Comparison of ENCODE assay signal across 1 cellular context in genomic region chr1:1004780-1005697, GRCh38.
TF ChIP-seq lines count a peak whose summit lies in the region.

No MANE protein-coding gene starts in this region.

TF ChIP-seq in GM23338, 12 proteins besides CTCF, POLR2A, EP300 and RAD21:
- TF ChIP-seq STAT1 (IDR thresholded peaks at IDR 0.05; ENCODE audit: unreplicated experiment) = no peak
- TF ChIP-seq ZNF331 (CRISPR knock-in tag; IDR thresholded peaks at IDR 0.05; ENCODE audit: low read depth) = no peak
- TF ChIP-seq EZH2 (IDR thresholded peaks at IDR 0.05; ENCODE audit: low read depth, unreplicated experiment) = no peak
- no peak for TF ChIP-seq ZNF114 (CRISPR knock-in tag; IDR thresholded peaks at IDR 0.05)
- no peak for TF ChIP-seq POLR2AphosphoS5 (IDR thresholded peaks at IDR 0.05; ENCODE audit: low read depth)
- no peak for TF ChIP-seq ETS1 (IDR thresholded peaks at IDR 0.05)
- no peak for TF ChIP-seq EZH2phosphoT487 (IDR thresholded peaks at IDR 0.05; ENCODE audit: unreplicated experiment)
- no peak for TF ChIP-seq NANOG (IDR thresholded peaks at IDR 0.05; ENCODE audit: borderline replicate concordance)
- no peak for TF ChIP-seq ZNF462 (CRISPR knock-in tag; IDR thresholded peaks at IDR 0.05)
- no peak for TF ChIP-seq CREB1 (CRISPR knock-in tag; IDR thresholded peaks at IDR 0.05; ENCODE audit: low read depth)
- no peak for TF ChIP-seq JUNB (IDR thresholded peaks at IDR 0.05; ENCODE audit: unreplicated experiment)
- TF ChIP-seq REST (IDR thresholded peaks at IDR 0.05; ENCODE audit: unreplicated experiment) = no peak
